Comparison of ENCODE assay signal across 23 cellular contexts in genomic region chr5:62001640-62002039, GRCh38.
A peak's percentile ranks its signal among the peaks of the same experiment; 100 is the strongest.
DNase-seq lines count a peak whose midpoint lies in the region; ATAC-seq, FAIRE-seq and TF ChIP-seq lines count a peak whose summit lies in the region.
"Had no signal": no experiment of that assay in that cellular context is flagged by ENCODE, and none has a peak within 500 bp of the region (broad histone marks: within the 10 kb centered on the region; RNA-seq: fewer than 3 reads in every experiment).

No MANE protein-coding gene starts in this region.

- H3K27me3 ChIP-seq in CD8-positive, alpha-beta memory T cell (ENCODE audit: insufficient read depth, low read length, poor library complexity, severe bottlenecking), result no peaks in the 10 kb centered on the region
- H3K27me3 ChIP-seq in H7 (ENCODE audit: control insufficient read depth, insufficient read depth, low read length), result no peaks in the 10 kb centered on the region
- H3K27me3 ChIP-seq: SJSA1 had no signal

- peaks cover 0 to 1% (median 0%) of the 10 kb centered on the region in 5 donors for H3K9me3 Mint-ChIP-seq in CD8-positive, alpha-beta memory T cell

- no peak for TF ChIP-seq POLR2A in GM12891 (IDR thresholded peaks at IDR 0.05; ENCODE audit: low read depth, low read length)

- H3K4me1 Mint-ChIP-seq in CD8-positive, alpha-beta memory T cell, result no peaks in the 10 kb centered on the region

- H3K9me3 ChIP-seq in CD8-positive, alpha-beta memory T cell (ENCODE audit: low read length), result no peaks in the 10 kb centered on the region
- H3K9me3 ChIP-seq: HAP-1, SJSA1 had no signal

- POLR2A ChIA-PET in RWPE1 (lab: Yijun Ruan, JAX; ENCODE audit: low non-redundant PET), result no interaction called here
- POLR2A ChIA-PET in CD8-positive, alpha-beta memory T cell (lab: Charles Lee), result no interaction called here

- H3K4me1 ChIP-seq in CD8-positive, alpha-beta memory T cell (ENCODE audit: insufficient read depth, low read length), result no peaks in the 10 kb centered on the region
- H3K4me1 ChIP-seq: HAP-1, SJSA1 had no signal

- H3K27ac Mint-ChIP-seq in CD8-positive, alpha-beta memory T cell, result no peak overlapping the region

- no peaks in the 10 kb centered on the region for H3K36me3 Mint-ChIP-seq in CD8-positive, alpha-beta memory T cell

- DNase-seq in ACHN, result peak; percentile 1
- DNase-seq in RWPE1 (ENCODE audit: low spot score), result peak; percentile 78
- peak; percentile 18 for DNase-seq in epithelial cell of proximal tubule (ENCODE audit: low read depth)
- peak; percentile 82 for DNase-seq in kidney tubule cell (ENCODE audit: low spot score)
- no peak for DNase-seq in GM12891 (ENCODE audit: insufficient read length, low spot score)
- no peak for DNase-seq in CD8-positive, alpha-beta memory T cell
- no peak for DNase-seq in H7
- no peak for DNase-seq in stimulated activated naive CD8-positive, alpha-beta T cell treated with anti-CD3 and anti-CD28 coated beads, Interleukin-15, Interleukin-2, amounts not matched to agents 100 U/mL and 50 U/mL, for 24 hours
- DNase-seq: 8988T, AML-193, EL, GF-D8, KG1, NCI-H1092, NCI-H1436, NCI-H187 treated with DMSO at 0.1 percent for 48 hours, NCI-H2227 treated with DMSO at 0.1 percent for 48 hours, NCI-H510A treated with DMSO at 0.1 percent for 48 hours, NCI-H748 treated with DMSO at 0.1 percent for 48 hours had no signal

- no peak for FAIRE-seq in GM12891 (lab: Jason Lieb, UNC)

- H3K27me3 Mint-ChIP-seq in CD8-positive, alpha-beta memory T cell, result peaks cover 0 to 12% of the 10 kb centered on the region in 2 donors

- TF ChIP-seq CTCF in RWPE1 (conservative IDR thresholded peaks at IDR 0.05; ENCODE audit: low read depth) (no peak), epithelial cell of proximal tubule (conservative IDR thresholded peaks at IDR 0.05; ENCODE audit: low read depth, low read length) (no peak)

- H3K27ac ChIP-seq in RWPE1, result no peak overlapping the region
- H3K27ac ChIP-seq in CD8-positive, alpha-beta memory T cell (ENCODE audit: low read depth, low read length), result no peak overlapping the region
- H3K27ac ChIP-seq: C4-2B, HL-60, SJSA1 had no signal

- H3K4me3 Mint-ChIP-seq in CD8-positive, alpha-beta memory T cell, result no peak overlapping the region

- in situ Hi-C loops in ACHN (cut with HindIII; ENCODE audit: low pct_ligation_motif_present, low pct_unique_long_range_greater_than_20kb, low sequenced_read_pairs), result no loop called here

- H3K36me3 ChIP-seq in CD8-positive, alpha-beta memory T cell (ENCODE audit: insufficient read depth, low read length), result no peaks in the 10 kb centered on the region
- no peaks in the 10 kb centered on the region for H3K36me3 ChIP-seq in H7 (replicated peaks; ENCODE audit: control insufficient read depth, insufficient read depth, low read length)
- H3K36me3 ChIP-seq: HAP-1, SJSA1 had no signal

- H3K4me3 ChIP-seq in epithelial cell of proximal tubule (ENCODE audit: low read depth, low read length) (no peak overlapping the region), H7 (ENCODE audit: insufficient read depth, low read depth, low read length) (no peak overlapping the region)
- no peak overlapping the region for H3K4me3 ChIP-seq in CD8-positive, alpha-beta memory T cell (ENCODE audit: low read length)
- H3K4me3 ChIP-seq: HAP-1, SJSA1 had no signal

- no peak for ATAC-seq in stimulated activated naive CD8-positive, alpha-beta T cell treated with anti-CD3 and anti-CD28 coated beads, Interleukin-15, Interleukin-2, amounts not matched to agents 100 U/mL and 50 U/mL, for 24 hours

- CTCF ChIA-PET in RWPE1 (lab: Yijun Ruan, JAX), result interaction anchor here (1.1 kb wide), 1 partner anchor 113 kb away, joined by 7 read pairs; no protein-coding TSS in a partner anchor
- CTCF ChIA-PET in CD8-positive, alpha-beta memory T cell (lab: Charles Lee), result no interaction called here

TF ChIP-seq in GM12891, 5 proteins besides CTCF, POLR2A, EP300 and RAD21:
- TF ChIP-seq TAF1 (IDR thresholded peaks at IDR 0.05; ENCODE audit: low read depth, low read length) (no peak), PAX5 (IDR thresholded peaks at IDR 0.05; ENCODE audit: insufficient read depth, low read length, severe bottlenecking) (no peak), SPI1 (IDR thresholded peaks at IDR 0.05; ENCODE audit: low read depth, low read length) (no peak), POU2F2 (IDR thresholded peaks at IDR 0.05; ENCODE audit: low read depth, low read length) (no peak), POLR2AphosphoS5 (IDR thresholded peaks at IDR 0.05; ENCODE audit: low read depth, low read length) (no peak)

Comparison
In these comparisons a context has a peak if more than half of its experiments do, and no peak if none do; other contexts are left out.
1. DNase-seq: peak in ACHN (single experiment), RWPE1 (single experiment), epithelial cell of proximal tubule (single experiment) and kidney tubule cell (single experiment); none in GM12891 (single experiment), CD8-positive, alpha-beta memory T cell (0 of 5), H7 (single experiment) and stimulated activated naive CD8-positive, alpha-beta T cell treated with anti-CD3 and anti-CD28 coated beads, Interleukin-15, Interleukin-2, amounts not matched to agents 100 U/mL and 50 U/mL, for 24 hours (single experiment).